20 cellular contexts compared by ENCODE assay signal in genomic region chr20:22352019-22352418, GRCh38.
A peak's percentile ranks its signal among the peaks of the same experiment; 100 is the strongest.
DNase-seq lines count a peak whose midpoint lies in the region; ATAC-seq and FAIRE-seq lines count a peak whose summit lies in the region.
"Had no signal": no experiment of that assay in that cellular context is flagged by ENCODE, and none has a peak within 500 bp of the region (broad histone marks: within the 10 kb centered on the region; RNA-seq: fewer than 3 reads in every experiment).

No MANE protein-coding gene starts in this region.

- H3K9me3 ChIP-seq in small intestine (ENCODE audit: control insufficient read depth, low read depth): no peaks in the 10 kb centered on the region

- intact Hi-C loops in left colon (cut with DNase I, micrococcal nuclease): no loop called here

- no peaks in the 10 kb centered on the region for H3K36me3 ChIP-seq in small intestine (ENCODE audit: control insufficient read depth in 2 of 2, insufficient read depth in 2 of 2, low read length in 2 of 2)

- no peak for FAIRE-seq in small intestine (lab: Jason Lieb, UNC)
- FAIRE-seq: A204.1, HTR-8/SVneo had no signal

- 16 to 70% (median 36%) methylated on average over 3 of the region's 3 CpGs for WGBS in small intestine, 3 donors

- DNase-seq in SW480 (ENCODE audit: low spot score) (peak; percentile 19), left colon (no peak), small intestine (peak; percentile 48), DMS53 treated with DMSO at 0.1 percent for 48 hours (lab: John Stamatoyannopoulos, UW; ENCODE audit: unreplicated experiment) (no peak)
- DNase-seq: AML-193; CD4-positive, alpha-beta T cell; DMS153; DMS79 treated with DMSO at 0.1 percent for 48 hours; GF-D8; GOT3; H7; HFFc6; KBM-7 had no signal

- H3K27me3 ChIP-seq in small intestine (ENCODE audit: control insufficient read depth in 2 of 2, insufficient read depth in 2 of 2, low read length in 2 of 2): no peaks in the 10 kb centered on the region

- no peaks in the 10 kb centered on the region for H3K4me1 ChIP-seq in small intestine (ENCODE audit: control insufficient read depth in 2 of 2, insufficient read depth in 1 of 2, low read depth in 1 of 2, low read length in 1 of 2)

- no peak overlapping the region for H3K4me3 ChIP-seq in small intestine (ENCODE audit: low read depth in 1 of 2, low read length in 2 of 2)

- ATAC-seq in left colon: peak; percentile 87
- ATAC-seq in GM21367 (IDR thresholded peaks at IDR 0.05; ENCODE audit: unreplicated experiment): no peak
- no peak for ATAC-seq in GM18858 (IDR thresholded peaks at IDR 0.05; ENCODE audit: unreplicated experiment)
- ATAC-seq: HCT116 had no signal

- no peak overlapping the region for H3K27ac ChIP-seq in small intestine (ENCODE audit: low read depth in 1 of 2, low read length in 1 of 2)
- H3K27ac ChIP-seq: C4-2B, HL-60 had no signal

Comparison
In these comparisons a context has a peak if more than half of its experiments do, and no peak if none do; other contexts are left out.
1. DNase-seq: peak in SW480 (single experiment) and small intestine (single experiment); none in left colon (0 of 2) and DMS53 treated with DMSO at 0.1 percent for 48 hours (single experiment).